8 cellular contexts compared by ENCODE assay signal in genomic region chr9:121699271-121700164, GRCh38. TPM values are rescaled to one million over a fixed set of nuclear protein-coding genes. Genes with fewer than 3 reads are reported as not detected.
DNase-seq lines count a peak whose midpoint lies in the region; ATAC-seq and TF ChIP-seq lines count a peak whose summit lies in the region.

No MANE protein-coding gene starts in this region.

- H3K27ac Mint-ChIP-seq in activated T-cell treated with anti-CD3 and anti-CD28 coated beads, Interleukin-2, amount 50 U/mL, for 72 hours = no peak overlapping the region

- H3K4me1 Mint-ChIP-seq in activated T-cell treated with anti-CD3 and anti-CD28 coated beads, Interleukin-2, amount 50 U/mL, for 72 hours (ENCODE audit: low read depth) = peaks cover 8% of the 10 kb centered on the region

- TF ChIP-seq CTCF in NB4 (IDR thresholded peaks at IDR 0.05; ENCODE audit: low read depth, low read length) = no peak

- peaks cover 58% of the 10 kb centered on the region for H3K27me3 Mint-ChIP-seq in activated T-cell treated with anti-CD3 and anti-CD28 coated beads, Interleukin-2, amount 50 U/mL, for 72 hours (ENCODE audit: low read depth)

- peak; percentile 25 for DNase-seq in DMS79 (lab: John Stamatoyannopoulos, UW)
- DNase-seq in NB4 (ENCODE audit: low read depth) = peak; percentile 87
- DNase-seq in activated T-cell treated with anti-CD3 and anti-CD28 coated beads, Interleukin-2, amount 50 U/mL, for 72 hours = peak; percentile 72 to 73
- peak; percentile 65 for DNase-seq in glomerular visceral epithelial cell (ENCODE audit: extremely low spot score)
- DNase-seq in posterior vena cava (ENCODE audit: low spot score) = peak; percentile 90

- H3K36me3 Mint-ChIP-seq in activated T-cell treated with anti-CD3 and anti-CD28 coated beads, Interleukin-2, amount 50 U/mL, for 72 hours (ENCODE audit: insufficient read depth in 2 of 2) = no peaks in the 10 kb centered on the region

- H3K4me3 Mint-ChIP-seq in activated T-cell treated with anti-CD3 and anti-CD28 coated beads, Interleukin-2, amount 50 U/mL, for 72 hours = peak overlapping the region; percentile 40 to 59

- TF ChIP-seq POLR2A in NB4 (IDR thresholded peaks at IDR 0.05; ENCODE audit: extremely low read depth, insufficient read length) = no peak

- H3K9me3 Mint-ChIP-seq in activated T-cell treated with anti-CD3 and anti-CD28 coated beads, Interleukin-2, amount 50 U/mL, for 72 hours = no peaks in the 10 kb centered on the region

- ATAC-seq in GM21367 (IDR thresholded peaks at IDR 0.05; ENCODE audit: unreplicated experiment) (peak; percentile 63), HG03469 (IDR thresholded peaks at IDR 0.05; ENCODE audit: unreplicated experiment) (no peak), GM18519 (IDR thresholded peaks at IDR 0.05; ENCODE audit: low FRiP score, unreplicated experiment) (no peak)
- peak; percentile 82 to 83 for ATAC-seq in activated T-cell treated with anti-CD3 and anti-CD28 coated beads, Interleukin-2, amount 50 U/mL, for 72 hours (replicated peaks in 1 of 2)

- intact Hi-C loops in posterior vena cava (cut with DNase I) = no loop called here

- H3K4me3 ChIP-seq in NB4 (ENCODE audit: low read depth, low read length) = peak overlapping the region; percentile 38

RNA-seq across cellular contexts. Expression of gene DAB2IP, which starts 48.1 kb away (rescaled TPM):
- total RNA-seq in activated T-cell treated with anti-CD3 and anti-CD28 coated beads, Interleukin-2, amount 50 U/mL, for 72 hours = under 1 TPM; 0.35 to 0.74 TPM
- total RNA-seq in posterior vena cava = 10 to 100 TPM; 68.1 to 83.8 TPM

Comparison
In these comparisons a context has a peak if more than half of its experiments do, and no peak if none do; other contexts are left out.
1. DNase-seq: peak in every context shown above with its lines; median percentile 90 in posterior vena cava; 87 in NB4; 72 in activated T-cell treated with anti-CD3 and anti-CD28 coated beads, Interleukin-2, amount 50 U/mL, for 72 hours; 65 in glomerular visceral epithelial cell; 25 in DMS79.
2. ATAC-seq: peak in GM21367 (single experiment) and activated T-cell treated with anti-CD3 and anti-CD28 coated beads, Interleukin-2, amount 50 U/mL, for 72 hours (2 of 2); none in HG03469 (single experiment) and GM18519 (single experiment).
3. RNA of gene DAB2IP, which starts 48.1 kb away (total RNA-seq): 68.1 to 83.8 TPM in posterior vena cava; 0.35 to 0.74 TPM in activated T-cell treated with anti-CD3 and anti-CD28 coated beads, Interleukin-2, amount 50 U/mL, for 72 hours; every median in the first group is over 10 times any median in the second.